Comparison of ENCODE assay signal across 16 cellular contexts in genomic region chr1:56551691-56552090, GRCh38. TPM values are rescaled to one million over a fixed set of nuclear protein-coding genes. Genes with fewer than 3 reads are reported as not detected.
DNase-seq lines count a peak whose midpoint lies in the region; ATAC-seq lines count a peak whose summit lies in the region.
"Had no signal": no experiment of that assay in that cellular context is flagged by ENCODE, and none has a peak within 500 bp of the region (broad histone marks: within the 10 kb centered on the region; RNA-seq: fewer than 3 reads in every experiment).

No MANE protein-coding gene starts in this region.

- ATAC-seq in Right ventricle myocardium superior (ENCODE audit: poor library complexity) (peak; percentile 25), left cardiac atrium (no peak), GM18909 (IDR thresholded peaks at IDR 0.05; ENCODE audit: poor library complexity, unreplicated experiment) (no peak), GM21515 (IDR thresholded peaks at IDR 0.05; ENCODE audit: unreplicated experiment) (no peak)
- ATAC-seq: left lobe of liver, T-cell had no signal

- H3K9ac ChIP-seq in NT2/D1 (ENCODE audit: insufficient read length, low read depth) (peak overlapping the region; percentile 23), iPS-20b (ENCODE audit: low read depth, low read length) (peak overlapping the region; percentile 64; the same call in 1 of the 2 replicates)

- peaks cover 15% of the 10 kb centered on the region for H3K36me3 ChIP-seq in NT2/D1 (ENCODE audit: insufficient read depth, insufficient read length, low read length)
- H3K36me3 ChIP-seq in iPS-20b (ENCODE audit: insufficient read depth, low read depth, low read length) = peaks cover 9% of the 10 kb centered on the region; the same call in 1 of the 2 replicates

- no peak for DNase-seq in Right ventricle myocardium superior
- DNase-seq in left cardiac atrium = no peak
- DNase-seq in NT2/D1 (ENCODE audit: low read depth, low spot score) = no peak
- DNase-seq in NCI-H1417 treated with DMSO at 0.1 percent for 48 hours (lab: John Stamatoyannopoulos, UW) = no peak
- DNase-seq in NCI-H1436 (lab: John Stamatoyannopoulos, UW) = no peak
- DNase-seq: activated B cell treated with CpG ODN at 0.5 μM for 24 hours; activated gamma-delta T cell; effector CD4-positive, alpha-beta T cell; MG63; NCI-H510A treated with DMSO at 0.1 percent for 48 hours; T-cell had no signal

- peak overlapping the region; percentile 84 for H3K27ac ChIP-seq in iPS-20b (ENCODE audit: low read length)
- H3K27ac ChIP-seq: RWPE1 had no signal

- H3K4me1 ChIP-seq in NT2/D1 (ENCODE audit: insufficient read depth, insufficient read length) = peaks cover 22% of the 10 kb centered on the region
- H3K4me1 ChIP-seq in iPS-20b (ENCODE audit: insufficient read depth, low read length) = peaks cover 63% of the 10 kb centered on the region

- no peaks in the 10 kb centered on the region for H3K9me3 ChIP-seq in NT2/D1 (ENCODE audit: insufficient read depth, low read length)
- no peaks in the 10 kb centered on the region for H3K9me3 ChIP-seq in iPS-20b (ENCODE audit: insufficient read depth, low read depth, low read length)
- H3K9me3 ChIP-seq: MG63 had no signal

- intact Hi-C loops in Right ventricle myocardium superior (cut with DNase I) (no loop called here), left cardiac atrium (cut with DNase I) (no loop called here)

- H3K27me3 ChIP-seq in NT2/D1 (ENCODE audit: insufficient read depth, insufficient read length) (no peaks in the 10 kb centered on the region), iPS-20b (ENCODE audit: insufficient read depth, low read length) (no peaks in the 10 kb centered on the region)
- H3K27me3 ChIP-seq: MG63 had no signal

- H3K4me3 ChIP-seq in NT2/D1 (ENCODE audit: insufficient read length, low read depth) = no peak overlapping the region
- no peak overlapping the region for H3K4me3 ChIP-seq in iPS-20b (ENCODE audit: low read length)
- H3K4me3 ChIP-seq: MG63 had no signal

RNA-seq across cellular contexts. Expression of gene PLPP3, which starts 27.7 kb away (rescaled TPM):
- total RNA-seq in Right ventricle myocardium superior (117 TPM), left cardiac atrium (100 to 1,000 TPM in 1 of 2 donors, 10 to 100 TPM in 1; 85.1 to 115 TPM)
